In genomic region chr19:58278156-58279041, GRCh38 we compare ENCODE assay signal across 8 cellular contexts.
DNase-seq lines count a peak whose midpoint lies in the region; ATAC-seq and TF ChIP-seq lines count a peak whose summit lies in the region.

TSS of gene ZNF8 (plus strand) at chr19:58278955. CDS start at chr19:58279082, 127 bp downstream.

- TF ChIP-seq POLR2A in GM19099 (IDR thresholded peaks at IDR 0.05; ENCODE audit: extremely low read depth, insufficient read length, low read depth), result peak; percentile 84

- DNase-seq in AML-193 (lab: John Stamatoyannopoulos, UW) (peak; percentile 93), NCI-H446 treated with DMSO at 0.1 percent for 48 hours (lab: John Stamatoyannopoulos, UW) (peak; percentile 83), cerebellar nuclear complex (lab: John Stamatoyannopoulos, UW) (peak; percentile 36 to 93), islet precursor cell (peak; percentile 100)
- peak; percentile 93 for DNase-seq in activated CD4-positive, CD25-positive, alpha-beta regulatory T cell treated with anti-CD3 and anti-CD28 coated beads, Interleukin-2, amount 50 U/mL, for 72 hours
- DNase-seq in stimulated activated CD4-positive, alpha-beta T cell treated with anti-CD3 and anti-CD28 coated beads, Interleukin-12 subunit alpha, Interleukin-12 subunit beta, amount 100 ng/mL, for 4 hours, result peak; percentile 94

- peak; percentile 85 for ATAC-seq in HG03378 (IDR thresholded peaks at IDR 0.05; ENCODE audit: unreplicated experiment)

Comparison
In these comparisons a context has a peak if more than half of its experiments do, and no peak if none do; other contexts are left out.
1. Peak in every context shown above with its lines: DNase-seq and ATAC-seq.